Comparison of ENCODE assay signal across 8 cellular contexts in genomic region chr3:132721479-132722164, GRCh38. TPM values are rescaled to one million over a fixed set of nuclear protein-coding genes. Genes with fewer than 3 reads are reported as not detected.
DNase-seq lines count a peak whose midpoint lies in the region; ATAC-seq and TF ChIP-seq lines count a peak whose summit lies in the region.

No MANE protein-coding gene starts in this region.

- H3K79me2 ChIP-seq in parathyroid adenoma: peaks cover 13% of the 10 kb centered on the region

- H3K36me3 ChIP-seq in heart left ventricle (peaks cover 0 to 28% (median 19%) of the 10 kb centered on the region in 9 donors), parathyroid adenoma (ENCODE audit: control insufficient read depth, insufficient read depth, low read length) (no peaks in the 10 kb centered on the region)

- H3K4me1 ChIP-seq in heart left ventricle: peaks cover 0 to 46% (median 28%) of the 10 kb centered on the region in 12 donors
- peaks cover 12% of the 10 kb centered on the region for H3K4me1 ChIP-seq in parathyroid adenoma

- TF ChIP-seq POLR2A in heart left ventricle (IDR thresholded peaks at IDR 0.05): no peak

- intact Hi-C loops in heart left ventricle (cut with DNase I): loop anchor here in 9 of 10 donors (1.0 to 10.0 kb wide), 11 partner anchors 59 to 1203 kb away; partner anchors contain the start of genes CDV3 (in 7 of the 9), SRPRB (in 3 of the 9) and UBA5 (in 3 of the 9)

- peak overlapping the region; percentile 70 for H3K27ac ChIP-seq in adipose tissue (ENCODE audit: low read depth, low read length)
- peak overlapping the region; percentile 89 to 99 (median 96) for H3K27ac ChIP-seq in heart left ventricle
- peak overlapping the region; percentile 78 for H3K27ac ChIP-seq in parathyroid adenoma

- ATAC-seq in HG02885 (IDR thresholded peaks at IDR 0.05; ENCODE audit: poor library complexity, unreplicated experiment): peak; percentile 24
- peak in 3 of 4 donors; percentile 2 to 43 (median 42) for ATAC-seq in heart left ventricle
- ATAC-seq in GM18870 (IDR thresholded peaks at IDR 0.05; ENCODE audit: unreplicated experiment): no peak

- H3K4me2 ChIP-seq in parathyroid adenoma (ENCODE audit: low read length): peak overlapping the region; percentile 75

- H3K4me3 ChIP-seq in heart left ventricle: peak overlapping the region; percentile 70 to 99 (median 86)
- H3K4me3 ChIP-seq in parathyroid adenoma (ENCODE audit: low read depth, low read length): peak overlapping the region; percentile 72

- 2 to 5% (median 4%) methylated on average over 47 of the region's 47 CpGs for WGBS in adipose tissue, 3 donors
- 3 to 5% (median 4%) methylated on average over 38 to 47 of the region's 47 CpGs for WGBS in heart left ventricle, 4 donors

- H3K9me3 ChIP-seq in heart left ventricle: no peaks in the 10 kb centered on the region
- H3K9me3 ChIP-seq in parathyroid adenoma (ENCODE audit: control insufficient read depth, low read length): no peaks in the 10 kb centered on the region

- H3K9ac ChIP-seq in parathyroid adenoma: peak overlapping the region; percentile 31

- H3K27me3 ChIP-seq in heart left ventricle (no peaks in the 10 kb centered on the region), parathyroid adenoma (ENCODE audit: control insufficient read depth, insufficient read depth, low read length) (no peaks in the 10 kb centered on the region)

- DNase-seq in SIG-M5 treated with dmso at 0.1 percent for 504 hours (lab: John Stamatoyannopoulos, UW; ENCODE audit: unreplicated experiment): peak; percentile 51
- DNase-seq in SIG-M5 (lab: John Stamatoyannopoulos, UW): no peak
- DNase-seq in NCI-H748 treated with DMSO at 0.1 percent for 48 hours (lab: John Stamatoyannopoulos, UW): peak; percentile 8
- DNase-seq in heart left ventricle: peak; percentile 60 to 87 (median 73)

- peak overlapping the region; percentile 68 for H2AFZ ChIP-seq in parathyroid adenoma

- peak in 7 of 12 donors; percentile 14 to 56 (median 20) for TF ChIP-seq CTCF in heart left ventricle (IDR thresholded peaks at IDR 0.05)
- no peak for TF ChIP-seq CTCF in parathyroid adenoma (IDR thresholded peaks at IDR 0.05)

RNA-seq across cellular contexts. Expression of gene NPHP3, which starts 0.6 kb away (rescaled TPM):
- polyA plus RNA-seq in adipose tissue (10 to 100 TPM in 1 of 3 donors, 1 to 10 TPM in 2; 4.8 to 21.0 (median 8.7) TPM), heart left ventricle (10 to 100 TPM in 1 of 2 donors, 1 to 10 TPM in 1; 5.3 to 10.4 TPM)
- total RNA-seq in heart left ventricle: 10 to 100 TPM in 6 of 9 donors, 1 to 10 TPM in 3; 7.6 to 14.7 (median 10.9) TPM
